5 cellular contexts compared by ENCODE assay signal in the genomic region with DNA sequence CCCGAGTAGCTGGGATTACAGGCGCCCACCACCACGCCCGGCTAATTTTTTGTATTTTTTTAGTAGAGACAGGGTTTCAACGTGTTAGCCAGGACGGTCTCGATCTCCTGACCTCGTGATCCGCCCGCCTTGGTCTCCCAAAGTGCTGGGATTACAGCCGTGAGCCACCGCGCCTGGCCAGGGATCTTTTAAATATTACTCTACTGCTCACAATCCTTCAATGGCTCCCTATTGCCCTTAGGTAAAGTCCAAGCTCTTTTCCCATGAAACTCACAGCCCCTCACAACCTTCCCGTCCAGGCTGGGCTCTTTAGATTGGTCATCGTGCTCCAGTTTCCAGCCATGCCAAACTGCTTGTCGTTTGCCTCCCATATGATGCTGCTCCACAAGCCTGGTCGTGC. TPM values are rescaled to one million over a fixed set of nuclear protein-coding genes. Genes with fewer than 3 reads are reported as not detected.
"Had no signal": no experiment of that assay in that cellular context is flagged by ENCODE, and none has a peak within 500 bp of the region (broad histone marks: within the 10 kb centered on the region; RNA-seq: fewer than 3 reads in every experiment).

No MANE protein-coding gene starts in this region.

RNA-seq across cellular contexts. Expression of gene RHBDL3, which starts 2.1 kb away (rescaled TPM):
- total RNA-seq: epithelial cell of proximal tubule, fibroblast of villous mesenchyme, foreskin keratinocyte, mammary epithelial cell had no signal
- polyA plus RNA-seq: keratinocyte had no signal
